8 cellular contexts compared by ENCODE assay signal in genomic region chr18:76338088-76338487, GRCh38.
"Had no signal": no experiment of that assay in that cellular context is flagged by ENCODE, and none has a peak within 500 bp of the region (broad histone marks: within the 10 kb centered on the region; RNA-seq: fewer than 3 reads in every experiment).

No MANE protein-coding gene starts in this region.

- FAIRE-seq: G401.6, GM12878, GM12891, GM12892, GM18507, GM19239 had no signal

- H3K4me3 ChIP-seq: GM12878 had no signal

- ATAC-seq: GM12878 had no signal

- DNase-seq: GDM1, GF-D8 had no signal
